ENCODE assay signal across 8 cellular contexts in the genomic region with DNA sequence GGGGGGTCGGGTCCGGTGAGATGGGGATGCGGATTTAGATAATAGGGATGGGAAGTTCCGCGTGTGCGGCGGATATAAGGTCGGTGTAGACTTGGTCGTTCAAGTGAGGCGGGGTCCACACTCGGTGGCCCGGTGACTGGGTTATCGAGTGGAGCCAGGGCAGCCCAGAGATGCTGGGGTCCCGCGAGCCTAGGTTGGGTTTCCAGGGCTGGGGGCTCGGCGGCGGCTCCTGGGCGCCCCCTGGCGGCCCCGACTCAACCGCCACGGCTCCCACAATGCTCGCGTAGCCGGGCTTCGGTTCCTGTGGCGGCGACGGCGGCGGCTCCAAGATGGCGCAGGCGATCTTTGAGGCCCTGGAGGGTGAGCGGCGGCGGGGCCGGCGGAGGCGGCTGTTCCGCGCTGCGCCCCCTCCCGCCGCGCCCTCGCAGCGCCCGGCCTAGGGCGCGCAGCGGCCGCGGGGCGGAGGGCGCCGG. TPM values are rescaled to one million over a fixed set of nuclear protein-coding genes. Genes with fewer than 3 reads are reported as not detected.
A peak's percentile ranks its signal among the peaks of the same experiment; 100 is the strongest.
DNase-seq lines count a peak whose midpoint lies in the region; ATAC-seq, FAIRE-seq and TF ChIP-seq lines count a peak whose summit lies in the region.

Gene ZNF341 (plus strand): TSS at position 304 of the 473 bp plus-strand sequence. CDS start 26 bp downstream, at position 330.

- H3K9me3 Mint-ChIP-seq in activated CD4-positive, alpha-beta T cell treated with anti-CD3 and anti-CD28 coated beads, Interleukin-2, amount 10 ng/mL, durations not matched to agents 24 days and 14 days: peaks cover 6% of the 10 kb centered on the region

- peak; percentile 42 for ATAC-seq in HG03378 (IDR thresholded peaks at IDR 0.05; ENCODE audit: unreplicated experiment)

- POLR2A ChIA-PET in BJ (lab: Charles Lee): interaction anchor here (0.6 kb wide), 1 partner anchor 15 kb away, joined by 3 read pairs; no protein-coding TSS in a partner anchor

- no peak for FAIRE-seq in GM19239 (lab: Jason Lieb, UNC)

- CTCF ChIA-PET in BJ (lab: Yijun Ruan, JAX): interaction anchor here (0.6 to 1.4 kb wide), 7 partner anchors 8 to 937 kb away, joined by 3 to 4 read pairs (median 3); partner anchors contain the start of gene PXMP4

- H3K4me3 Mint-ChIP-seq in activated CD4-positive, alpha-beta T cell treated with anti-CD3 and anti-CD28 coated beads, Interleukin-2, amount 10 ng/mL, durations not matched to agents 24 days and 14 days: peak within 1 kb of the TSS; percentile 88

- peak within 1 kb of the TSS; percentile 96 for H3K27ac Mint-ChIP-seq in activated CD4-positive, alpha-beta T cell treated with anti-CD3 and anti-CD28 coated beads, Interleukin-2, amount 10 ng/mL, durations not matched to agents 24 days and 14 days

- H3K27me3 Mint-ChIP-seq in activated CD4-positive, alpha-beta T cell treated with anti-CD3 and anti-CD28 coated beads, Interleukin-2, amount 10 ng/mL, durations not matched to agents 24 days and 14 days: no peaks in the 10 kb centered on the region

- peaks cover 27% of the 10 kb centered on the region for H3K4me1 Mint-ChIP-seq in activated CD4-positive, alpha-beta T cell treated with anti-CD3 and anti-CD28 coated beads, Interleukin-2, amount 10 ng/mL, durations not matched to agents 24 days and 14 days

- no peaks in the 10 kb centered on the region; the same call in 1 of the 2 replicates for H3K36me3 ChIP-seq in BJ (ENCODE audit: control insufficient read depth, insufficient read depth, low read length)

- peak within 1 kb of the TSS; percentile 55 for H3K4me3 ChIP-seq in BJ (ENCODE audit: low read depth, low read length)

- H3K36me3 Mint-ChIP-seq in activated CD4-positive, alpha-beta T cell treated with anti-CD3 and anti-CD28 coated beads, Interleukin-2, amount 10 ng/mL, durations not matched to agents 24 days and 14 days (ENCODE audit: low read depth): peaks cover 8% of the 10 kb centered on the region

- intact Hi-C loops in activated CD4-positive, alpha-beta T cell treated with anti-CD3 and anti-CD28 coated beads, Interleukin-2, amount 10 ng/mL, durations not matched to agents 24 days and 14 days (cut with micrococcal nuclease): loop anchor here (1.0 to 2.0 kb wide), 7 partner anchors 11 to 274 kb away; partner anchors contain the start of genes C20orf144, CHMP4B, PXMP4 and RALY

- DNase-seq in BJ (ENCODE audit: low read depth): peak; percentile 9
- DNase-seq in GM19239 (ENCODE audit: insufficient read length, low spot score): peak; percentile 77
- DNase-seq in NCI-H524 (lab: John Stamatoyannopoulos, UW): peak; percentile 86 to 94
- peak; percentile 97 for DNase-seq in activated CD4-positive, alpha-beta T cell treated with anti-CD3 and anti-CD28 coated beads, Interleukin-2, amount 10 ng/mL, durations not matched to agents 24 days and 14 days
- DNase-seq in dermis blood vessel endothelial cell: peak; percentile 89
- peak; percentile 98 for DNase-seq in mesenteric fat pad (ENCODE audit: low spot score)
- peak; percentile 80 for DNase-seq in stimulated activated CD8-positive, alpha-beta memory T cell treated with anti-CD3 and anti-CD28 coated beads, Interleukin-12 subunit alpha, Interleukin-12 subunit beta, amount 100 ng/mL, for 4 hours (ENCODE audit: low read depth)

- TF ChIP-seq CTCF in BJ (IDR thresholded peaks at IDR 0.05; ENCODE audit: insufficient read depth, low read depth, low read length): peak; percentile 77

- H3K27me3 ChIP-seq in BJ (ENCODE audit: control insufficient read depth, insufficient read depth, low read length): no peaks in the 10 kb centered on the region

RNA-seq across cellular contexts. Expression of gene ZNF341, which starts in this region (rescaled TPM):
- 1.3 and 2.9 TPM in 2 replicates for polyA plus RNA-seq in BJ (2011; rRNA removed)
- 2.9 and 4.5 TPM in 2 replicates for polyA minus RNA-seq in BJ (2011; rRNA and poly(A)+ RNA removed)
- total RNA-seq in activated CD4-positive, alpha-beta T cell treated with anti-CD3 and anti-CD28 coated beads, Interleukin-2, amount 10 ng/mL, durations not matched to agents 24 days and 14 days: 6.1 and 7.1 TPM in 2 replicates
- 1.9 and 2.4 TPM in 2 replicates for total RNA-seq in dermis blood vessel endothelial cell
- 3.1 TPM for total RNA-seq in mesenteric fat pad

Comparison
In these comparisons a context has a peak if more than half of its experiments do, and no peak if none do; other contexts are left out.
1. Peak in every context shown above with its lines: DNase-seq, ATAC-seq and H3K4me3 ChIP-seq.
2. DNase-seq: peak in every context shown above with its lines; median percentile 98 in mesenteric fat pad; 97 in activated CD4-positive, alpha-beta T cell treated with anti-CD3 and anti-CD28 coated beads, Interleukin-2, amount 10 ng/mL, durations not matched to agents 24 days and 14 days; 90 in NCI-H524; 89 in dermis blood vessel endothelial cell; 80 in stimulated activated CD8-positive, alpha-beta memory T cell treated with anti-CD3 and anti-CD28 coated beads, Interleukin-12 subunit alpha, Interleukin-12 subunit beta, amount 100 ng/mL, for 4 hours; 77 in GM19239; 9 in BJ.